9 cellular contexts compared by ENCODE assay signal in the genomic region with DNA sequence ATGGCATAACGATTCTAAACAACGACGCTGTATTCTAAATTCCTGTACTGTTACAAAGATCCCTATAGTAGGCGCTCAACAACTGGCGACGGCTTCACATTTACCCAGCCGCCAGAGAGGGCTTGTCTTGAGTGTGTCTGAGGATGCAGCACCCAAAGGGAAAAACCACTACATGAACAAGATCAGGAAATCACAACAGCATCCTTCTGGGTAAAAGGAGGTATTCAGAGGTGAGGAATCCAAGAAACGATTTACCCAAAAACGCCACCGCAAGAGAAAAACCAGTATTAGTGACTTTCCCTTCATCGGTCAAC. TPM values are rescaled to one million over a fixed set of nuclear protein-coding genes. Genes with fewer than 3 reads are reported as not detected.
DNase-seq lines count a peak whose midpoint lies in the region; ATAC-seq and TF ChIP-seq lines count a peak whose summit lies in the region.
"Had no signal": no experiment of that assay in that cellular context is flagged by ENCODE, and none has a peak within 500 bp of the region (broad histone marks: within the 10 kb centered on the region; RNA-seq: fewer than 3 reads in every experiment).

No MANE protein-coding gene starts in this region.

- H3K4me3 ChIP-seq in choroid plexus epithelial cell (ENCODE audit: low read depth, low read length): peak overlapping the region; percentile 92

- CTCF ChIA-PET in activated B cell treated with CpG ODN at 0.5 μM for 24 hours (lab: Charles Lee): interaction anchor here (1.3 to 1.6 kb wide), 2 partner anchors 71 to 86 kb away, joined by 3 read pairs; a partner anchor contains a TSS

- intact Hi-C loops in activated B cell treated with CpG ODN at 0.5 μM for 24 hours (cut with micrococcal nuclease): loop anchor here (1.0 to 5.0 kb wide), 8 partner anchors 43 to 1681 kb away; a partner anchor contains a TSS

- TF ChIP-seq CTCF in activated B cell treated with CpG ODN at 0.5 μM for 24 hours (IDR thresholded peaks at IDR 0.05) (no peak), choroid plexus epithelial cell (conservative IDR thresholded peaks at IDR 0.05; ENCODE audit: low read depth, low read length) (peak; percentile 81)

- DNase-seq in AG20443 (ENCODE audit: low spot score) (peak; percentile 81), NCI-H2227 (lab: John Stamatoyannopoulos, UW; ENCODE audit: unreplicated experiment) (peak; percentile 83), activated B cell treated with CpG ODN at 0.5 μM for 24 hours (peak; percentile 21), choroid plexus epithelial cell (ENCODE audit: low read depth) (peak; percentile 94)
- peak; percentile 71 for DNase-seq in stimulated activated CD4-positive, alpha-beta T cell treated with anti-CD3 and anti-CD28 coated beads, Interleukin-1b, Interleukin-23, amount 100 ng/mL, for 48 hours

- H3K27ac ChIP-seq in layer of hippocampus (ENCODE audit: low read depth, low read length): peak overlapping the region; percentile 74

- no peaks in the 10 kb centered on the region for H3K27me3 Mint-ChIP-seq in activated B cell treated with CpG ODN at 0.5 μM for 24 hours
- H3K27me3 Mint-ChIP-seq: activated naive CD8-positive, alpha-beta T cell had no signal

- H3K4me3 Mint-ChIP-seq in activated B cell treated with CpG ODN at 0.5 μM for 24 hours: no peak overlapping the region
- H3K4me3 Mint-ChIP-seq: activated naive CD8-positive, alpha-beta T cell had no signal

- no peaks in the 10 kb centered on the region for H3K27me3 ChIP-seq in layer of hippocampus (ENCODE audit: control insufficient read depth, insufficient read depth, low read length)

- H3K36me3 Mint-ChIP-seq in activated B cell treated with CpG ODN at 0.5 μM for 24 hours (ENCODE audit: low read depth): peaks cover 18% of the 10 kb centered on the region

- POLR2A ChIA-PET in activated B cell treated with CpG ODN at 0.5 μM for 24 hours (lab: Charles Lee): interaction anchor here (0.7 to 1.8 kb wide), 2 partner anchors 43 to 80 kb away, joined by 3 to 11 read pairs; a partner anchor contains a TSS

- H3K4me1 Mint-ChIP-seq in activated B cell treated with CpG ODN at 0.5 μM for 24 hours: peaks cover 11% of the 10 kb centered on the region

- H3K27ac Mint-ChIP-seq in activated B cell treated with CpG ODN at 0.5 μM for 24 hours: no peak overlapping the region
- H3K27ac Mint-ChIP-seq: activated naive CD8-positive, alpha-beta T cell had no signal

- no peaks in the 10 kb centered on the region for H3K9me3 Mint-ChIP-seq in activated B cell treated with CpG ODN at 0.5 μM for 24 hours

- ATAC-seq in GM18873 (IDR thresholded peaks at IDR 0.05; ENCODE audit: low FRiP score, unreplicated experiment): peak; percentile 83
- peak; percentile 78 for ATAC-seq in HG03159 (IDR thresholded peaks at IDR 0.05; ENCODE audit: unreplicated experiment)
- peak; percentile 68 for ATAC-seq in activated B cell treated with CpG ODN at 0.5 μM for 24 hours (ENCODE audit: low read depth)

RNA-seq across cellular contexts. Expression of a gene that starts 0.7 kb away (rescaled TPM):
- total RNA-seq in activated B cell treated with CpG ODN at 0.5 μM for 24 hours: 9.0 and 9.2 TPM in 2 replicates

RNA-seq across cellular contexts. Expression of a gene that starts 43.1 kb away (rescaled TPM):
- 61.9 and 69.4 TPM in 2 replicates for total RNA-seq in activated B cell treated with CpG ODN at 0.5 μM for 24 hours

Comparison
In these comparisons a context has a peak if more than half of its experiments do, and no peak if none do; other contexts are left out.
1. Peak in every context shown above with its lines: DNase-seq, ATAC-seq, H3K4me3 ChIP-seq and H3K27ac ChIP-seq.
2. DNase-seq: peak in every context shown above with its lines; median percentile 94 in choroid plexus epithelial cell; 83 in NCI-H2227; 81 in AG20443; 71 in stimulated activated CD4-positive, alpha-beta T cell treated with anti-CD3 and anti-CD28 coated beads, Interleukin-1b, Interleukin-23, amount 100 ng/mL, for 48 hours; 21 in activated B cell treated with CpG ODN at 0.5 μM for 24 hours.